Comparison of ENCODE assay signal across 8 cellular contexts in the genomic region with DNA sequence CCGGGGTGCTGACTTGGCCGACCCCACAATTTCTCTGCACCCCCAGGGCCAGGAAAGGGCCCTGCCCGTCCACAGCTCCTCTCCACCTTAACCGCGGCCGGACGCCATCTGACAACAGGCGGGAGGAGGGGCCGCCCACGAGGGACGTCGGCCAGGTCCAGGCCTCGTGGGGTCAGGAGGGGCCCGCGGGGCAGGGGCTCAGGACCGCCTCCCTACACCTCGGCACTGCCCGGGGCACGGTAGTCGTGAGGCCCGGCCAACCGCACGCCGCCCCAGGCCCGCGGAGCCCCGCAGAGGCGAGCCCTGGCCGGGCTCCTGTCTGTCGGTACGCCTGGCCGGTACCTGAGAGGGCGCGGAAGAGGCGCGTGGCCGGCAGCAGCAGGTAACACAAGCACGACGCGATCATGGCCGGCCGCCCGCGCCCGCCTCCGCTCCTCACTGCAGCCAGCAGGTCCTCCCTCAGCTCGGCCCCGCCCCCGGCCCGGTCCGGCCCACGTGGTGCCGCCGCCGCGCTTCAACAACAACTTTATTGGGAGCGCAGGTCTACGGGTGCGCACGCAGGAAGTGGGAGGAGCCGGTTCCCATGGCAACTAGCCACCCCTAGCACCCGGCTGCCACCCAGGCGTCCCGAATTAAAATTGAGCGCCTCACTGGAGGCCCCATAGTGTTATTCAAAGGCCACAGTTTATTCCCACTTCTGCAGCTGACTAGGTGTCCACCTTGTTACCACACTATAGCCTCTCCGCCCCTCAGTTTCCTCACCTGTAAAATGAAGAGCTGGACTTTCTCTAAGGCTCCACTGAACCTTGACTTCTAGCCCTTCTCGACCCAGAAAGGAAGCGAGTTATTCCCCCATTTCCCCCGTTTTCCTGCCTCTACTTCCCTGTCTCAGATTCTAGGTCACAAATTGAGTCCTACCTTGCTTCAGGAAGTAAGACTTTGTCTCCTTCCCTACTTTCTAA. TPM values are rescaled to one million over a fixed set of nuclear protein-coding genes. Genes with fewer than 3 reads are reported as not detected.
DNase-seq lines count a peak whose midpoint lies in the region; ATAC-seq and TF ChIP-seq lines count a peak whose summit lies in the region.

ANGEL1 (minus strand) TSS at position 461 of the 962 bp plus-strand sequence; CDS start at position 406, 55 bp downstream.

- peaks cover 21% of the 10 kb centered on the region for H3K36me3 Mint-ChIP-seq in central memory CD8-positive, alpha-beta T cell (ENCODE audit: insufficient read depth)

- peak within 1 kb of the TSS; percentile 92 for H3K4me3 Mint-ChIP-seq in central memory CD8-positive, alpha-beta T cell

- intact Hi-C loops in spleen (cut with DNase I; ENCODE audit: low total_unique reads), result no loop called here

- no peak for TF ChIP-seq CTCF in AG09319 (IDR thresholded peaks at IDR 0.05; ENCODE audit: low read depth, low read length)
- peak in 4 of 11 experiments; percentile 12 to 24 (median 18) for TF ChIP-seq CTCF in spleen (IDR thresholded peaks at IDR 0.05 in 8 of 11, conservative IDR thresholded peaks at IDR 0.05 in 3 of 11)

- H3K27me3 ChIP-seq in spleen (replicated peaks in 1 of 7), result peaks cover 0 to 6% (median 0%) of the 10 kb centered on the region in 7 donors

- H3K4me3 ChIP-seq in spleen, result peak within 1 kb of the TSS; percentile 81 to 96 (median 84)

- no peaks in the 10 kb centered on the region for H3K27me3 Mint-ChIP-seq in central memory CD8-positive, alpha-beta T cell

- H3K9me3 Mint-ChIP-seq in central memory CD8-positive, alpha-beta T cell, result no peaks in the 10 kb centered on the region

- peak within 1 kb of the TSS; percentile 89 for H3K27ac Mint-ChIP-seq in central memory CD8-positive, alpha-beta T cell (ENCODE audit: low read depth)

- peaks cover 0 to 20% (median 14%) of the 10 kb centered on the region in 6 donors for H3K36me3 ChIP-seq in spleen

- 3 to 6% (median 4%) methylated on average over 27 to 69 of the region's 69 CpGs for WGBS in spleen, 5 donors

- DNase-seq in AG09319 (ENCODE audit: extremely low read depth, low read depth) (peak; percentile 78), NCI-H446 treated with DMSO at 0.1 percent for 48 hours (lab: John Stamatoyannopoulos, UW) (peak; percentile 90), iris pigment epithelial cell (ENCODE audit: low read depth) (peak; percentile 95), spleen (peak; percentile 99)
- peak; percentile 95 to 98 for DNase-seq in central memory CD8-positive, alpha-beta T cell (ENCODE audit: low spot score in 2 of 2)

- H3K4me1 Mint-ChIP-seq in central memory CD8-positive, alpha-beta T cell, result peaks cover 39% of the 10 kb centered on the region

- H3K9me3 ChIP-seq in spleen, result no peaks in the 10 kb centered on the region

- peak within 1 kb of the TSS; percentile 79 to 96 (median 91) for H3K27ac ChIP-seq in spleen

- peak; percentile 58 to 85 (median 83) for TF ChIP-seq POLR2A in spleen (IDR thresholded peaks at IDR 0.05)

- H3K4me1 ChIP-seq in spleen, result peaks cover 15 to 49% (median 35%) of the 10 kb centered on the region in 6 donors

- ATAC-seq in GM19043 (IDR thresholded peaks at IDR 0.05; ENCODE audit: low read depth, unreplicated experiment), result peak; percentile 81
- peak; percentile 69 for ATAC-seq in HG03378 (IDR thresholded peaks at IDR 0.05; ENCODE audit: unreplicated experiment)
- peak; percentile 92 to 93 for ATAC-seq in activated CD4-positive, CD25-positive, alpha-beta regulatory T cell treated with anti-CD3 and anti-CD28 coated beads, Interleukin-2, amount 50 U/mL, for 24 hours
- peak; percentile 93 for ATAC-seq in central memory CD8-positive, alpha-beta T cell (replicated peaks; ENCODE audit: extremely low read depth, poor library complexity, severe bottlenecking)

RNA-seq across cellular contexts. Expression of gene ANGEL1, which starts in this region (rescaled TPM):
- total RNA-seq in spleen, result 10 to 100 TPM; 35.5 to 76.8 (median 60.2) TPM
- 10 to 100 TPM in 2 of 3 donors, 1 to 10 TPM in 1; 7.4 to 21.1 (median 10.5) TPM for polyA plus RNA-seq in spleen

Comparison
In these comparisons a context has a peak if more than half of its experiments do, and no peak if none do; other contexts are left out.
1. Peak in every context shown above with its lines: DNase-seq, ATAC-seq, H3K4me3 ChIP-seq and H3K27ac ChIP-seq.